Comparison of ENCODE assay signal across 1 cellular context in the genomic region with DNA sequence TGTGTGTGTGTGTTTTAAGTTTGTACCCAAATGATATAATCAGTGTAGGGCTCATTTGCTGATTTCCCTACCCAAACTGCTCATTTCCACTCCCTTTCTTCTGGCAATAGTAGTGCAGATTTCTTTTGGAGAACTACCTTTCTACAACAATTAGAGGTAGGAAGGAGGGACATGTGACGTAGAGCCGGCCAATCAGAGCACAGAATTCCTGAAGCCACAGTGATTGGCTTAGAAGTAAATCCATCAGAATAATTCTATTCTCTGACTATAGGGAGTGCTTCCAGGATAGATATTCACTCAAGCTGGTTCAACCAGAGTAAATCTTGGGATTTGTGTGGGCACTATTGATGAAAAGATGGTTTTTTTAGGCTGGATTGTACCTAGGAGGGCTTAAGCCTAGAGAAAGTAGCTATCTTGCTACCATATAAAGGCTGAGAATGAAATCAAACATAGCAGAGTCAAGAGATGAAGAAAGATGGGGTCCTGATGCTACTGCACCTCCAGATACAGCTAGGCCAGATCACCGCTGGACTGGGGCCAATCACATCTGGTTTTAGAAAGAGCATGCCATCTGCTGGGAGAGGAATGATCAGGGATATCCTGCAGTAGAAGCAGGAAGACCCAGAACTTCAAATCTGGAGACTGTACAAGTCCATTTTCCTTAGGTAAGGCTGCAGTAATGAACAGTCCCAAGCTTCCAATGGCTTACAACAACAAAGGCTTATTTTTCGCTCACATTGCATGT.
TF ChIP-seq lines count a peak whose summit lies in the region.

No MANE protein-coding gene starts in this region.

TF ChIP-seq in IMR-90, 13 proteins besides CTCF, POLR2A, EP300 and RAD21:
- TF ChIP-seq, protein P1, sequence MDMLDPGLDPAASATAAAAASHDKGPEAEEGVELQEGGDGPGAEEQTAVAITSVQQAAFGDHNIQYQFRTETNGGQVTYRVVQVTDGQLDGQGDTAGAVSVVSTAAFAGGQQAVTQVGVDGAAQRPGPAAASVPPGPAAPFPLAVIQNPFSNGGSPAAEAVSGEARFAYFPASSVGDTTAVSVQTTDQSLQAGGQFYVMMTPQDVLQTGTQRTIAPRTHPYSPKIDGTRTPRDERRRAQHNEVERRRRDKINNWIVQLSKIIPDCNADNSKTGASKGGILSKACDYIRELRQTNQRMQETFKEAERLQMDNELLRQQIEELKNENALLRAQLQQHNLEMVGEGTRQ (IDR thresholded peaks at IDR 0.05; ENCODE audit: low read depth, low read length) = peak; percentile 61; the same call in 1 of the 2 replicates
- TF ChIP-seq, protein P2, sequence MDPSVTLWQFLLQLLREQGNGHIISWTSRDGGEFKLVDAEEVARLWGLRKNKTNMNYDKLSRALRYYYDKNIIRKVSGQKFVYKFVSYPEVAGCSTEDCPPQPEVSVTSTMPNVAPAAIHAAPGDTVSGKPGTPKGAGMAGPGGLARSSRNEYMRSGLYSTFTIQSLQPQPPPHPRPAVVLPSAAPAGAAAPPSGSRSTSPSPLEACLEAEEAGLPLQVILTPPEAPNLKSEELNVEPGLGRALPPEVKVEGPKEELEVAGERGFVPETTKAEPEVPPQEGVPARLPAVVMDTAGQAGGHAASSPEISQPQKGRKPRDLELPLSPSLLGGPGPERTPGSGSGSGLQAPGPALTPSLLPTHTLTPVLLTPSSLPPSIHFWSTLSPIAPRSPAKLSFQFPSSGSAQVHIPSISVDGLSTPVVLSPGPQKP (IDR thresholded peaks at IDR 0.05; ENCODE audit: borderline replicate concordance, low read depth, low read length) = no peak
